11 cellular contexts compared by ENCODE assay signal in genomic region chr2:207617011-207617671, GRCh38. TPM values are rescaled to one million over a fixed set of nuclear protein-coding genes. Genes with fewer than 3 reads are reported as not detected.
A peak's percentile ranks its signal among the peaks of the same experiment; 100 is the strongest.
DNase-seq lines count a peak whose midpoint lies in the region; ATAC-seq, FAIRE-seq and TF ChIP-seq lines count a peak whose summit lies in the region.
"Had no signal": no experiment of that assay in that cellular context is flagged by ENCODE, and none has a peak within 500 bp of the region (broad histone marks: within the 10 kb centered on the region; RNA-seq: fewer than 3 reads in every experiment).

No MANE protein-coding gene starts in this region.

- no peaks in the 10 kb centered on the region for H3K4me1 ChIP-seq in mucosa of descending colon (ENCODE audit: low read depth)

- in situ Hi-C loops in ACHN (cut with HindIII; ENCODE audit: low pct_ligation_motif_present, low pct_unique_long_range_greater_than_20kb, low sequenced_read_pairs), result no loop called here

- no peak for TF ChIP-seq CTCF in mucosa of descending colon (IDR thresholded peaks at IDR 0.05)

- peak; percentile 74 for DNase-seq in ACHN
- DNase-seq in M059J (ENCODE audit: low read depth), result peak; percentile 89
- no peak for DNase-seq in mucosa of descending colon
- no peak for DNase-seq in NCI-H1417 treated with DMSO at 0.1 percent for 48 hours (lab: John Stamatoyannopoulos, UW)
- DNase-seq in GM19239 (ENCODE audit: insufficient read length, low spot score), result no peak
- DNase-seq in NCI-H2081 (lab: John Stamatoyannopoulos, UW), result no peak
- DNase-seq: DMS153; effector CD4-positive, alpha-beta T cell; T-helper 1 cell had no signal

- ATAC-seq in mucosa of descending colon (peak; percentile 52), GM21360 (IDR thresholded peaks at IDR 0.05; ENCODE audit: unreplicated experiment) (no peak)

- H3K36me3 ChIP-seq in mucosa of descending colon (ENCODE audit: low read depth), result no peaks in the 10 kb centered on the region

- FAIRE-seq in endometrium (lab: Jason Lieb, UNC) (peak; percentile 97), GM19239 (lab: Jason Lieb, UNC) (no peak)

- intact Hi-C loops in mucosa of descending colon (cut with DNase I, micrococcal nuclease), result no loop called here

- no peaks in the 10 kb centered on the region for H3K9me3 ChIP-seq in mucosa of descending colon

- H3K4me3 ChIP-seq in mucosa of descending colon, result no peak overlapping the region

RNA-seq across cellular contexts. Expression of gene METTL21A, which starts 8.1 kb away (rescaled TPM):
- 29.1 and 32.6 TPM in 2 replicates for total RNA-seq in M059J (2014; rRNA removed; shearing (Covaris generic))
- total RNA-seq in mucosa of descending colon, result 10 to 100 TPM in 2 of 3 donors, 1 to 10 TPM in 1; 9.6 to 21.5 (median 15.2) TPM

Comparison
In these comparisons a context has a peak if more than half of its experiments do, and no peak if none do; other contexts are left out.
1. DNase-seq: peak in ACHN (single experiment) and M059J (single experiment); none in mucosa of descending colon (0 of 3), NCI-H1417 treated with DMSO at 0.1 percent for 48 hours (single experiment), GM19239 (single experiment) and NCI-H2081 (0 of 2).